In the genomic region with DNA sequence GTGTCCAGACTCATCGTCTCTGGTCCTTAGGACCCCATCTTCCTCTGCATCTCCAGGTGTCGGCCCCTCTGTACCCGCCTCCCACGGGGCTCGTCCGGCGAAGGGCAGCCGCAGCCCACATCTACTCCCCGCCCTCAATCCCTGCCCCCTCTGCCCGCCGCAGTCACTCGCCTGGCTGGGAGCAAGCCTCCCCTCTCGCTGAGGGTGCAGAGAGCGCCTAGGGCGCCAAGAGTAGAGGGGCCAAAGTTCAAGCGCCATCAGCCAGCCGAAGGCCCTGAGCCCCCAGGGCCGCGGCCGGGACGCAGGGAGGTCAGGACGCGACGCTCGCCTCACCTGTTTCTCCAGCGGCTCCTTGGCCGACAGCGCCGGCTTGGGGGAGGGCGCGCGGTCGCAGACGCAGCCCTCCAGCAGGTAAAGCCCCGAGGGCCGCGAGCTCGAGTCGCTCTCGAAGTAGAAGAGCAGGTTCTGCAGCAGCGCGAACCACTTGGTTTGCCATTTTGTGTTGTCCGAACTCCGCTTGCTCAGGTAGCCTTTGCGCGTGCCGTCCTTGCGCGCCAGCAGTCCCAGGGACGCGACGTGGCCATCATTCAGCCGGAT, we compare ENCODE assay signal across 1 cellular context.
TF ChIP-seq lines count a peak whose summit lies in the region.

No MANE protein-coding gene starts in this region.

TF ChIP-seq in WTC11, 78 proteins besides CTCF, POLR2A, EP300 and RAD21 (continued from another document):
- TF ChIP-seq, protein P1, sequence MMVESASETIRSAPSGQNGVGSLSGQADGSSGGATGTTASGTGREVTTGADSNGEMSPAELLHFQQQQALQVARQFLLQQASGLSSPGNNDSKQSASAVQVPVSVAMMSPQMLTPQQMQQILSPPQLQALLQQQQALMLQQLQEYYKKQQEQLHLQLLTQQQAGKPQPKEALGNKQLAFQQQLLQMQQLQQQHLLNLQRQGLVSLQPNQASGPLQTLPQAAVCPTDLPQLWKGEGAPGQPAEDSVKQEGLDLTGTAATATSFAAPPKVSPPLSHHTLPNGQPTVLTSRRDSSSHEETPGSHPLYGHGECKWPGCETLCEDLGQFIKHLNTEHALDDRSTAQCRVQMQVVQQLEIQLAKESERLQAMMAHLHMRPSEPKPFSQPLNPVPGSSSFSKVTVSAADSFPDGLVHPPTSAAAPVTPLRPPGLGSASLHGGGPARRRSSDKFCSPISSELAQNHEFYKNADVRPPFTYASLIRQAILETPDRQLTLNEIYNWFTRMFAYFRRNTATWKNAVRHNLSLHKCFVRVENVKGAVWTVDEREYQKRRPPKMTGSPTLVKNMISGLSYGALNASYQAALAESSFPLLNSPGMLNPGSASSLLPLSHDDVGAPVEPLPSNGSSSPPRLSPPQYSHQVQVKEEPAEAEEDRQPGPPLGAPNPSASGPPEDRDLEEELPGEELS (CRISPR knock-in tag; IDR thresholded peaks at IDR 0.05), result no peak
- TF ChIP-seq GRHL2 (CRISPR knock-in tag; IDR thresholded peaks at IDR 0.05; ENCODE audit: insufficient replicate concordance, severe bottlenecking), result no peak
- TF ChIP-seq, protein P2, sequence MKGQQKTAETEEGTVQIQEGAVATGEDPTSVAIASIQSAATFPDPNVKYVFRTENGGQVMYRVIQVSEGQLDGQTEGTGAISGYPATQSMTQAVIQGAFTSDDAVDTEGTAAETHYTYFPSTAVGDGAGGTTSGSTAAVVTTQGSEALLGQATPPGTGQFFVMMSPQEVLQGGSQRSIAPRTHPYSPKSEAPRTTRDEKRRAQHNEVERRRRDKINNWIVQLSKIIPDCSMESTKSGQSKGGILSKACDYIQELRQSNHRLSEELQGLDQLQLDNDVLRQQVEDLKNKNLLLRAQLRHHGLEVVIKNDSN (CRISPR knock-in tag; IDR thresholded peaks at IDR 0.05), result 0 out of 2 replicates have a peak, but pooled peaks have one; percentile 25
- TF ChIP-seq PRRX2 (CRISPR knock-in tag; IDR thresholded peaks at IDR 0.05), result no peak
- TF ChIP-seq, protein P3, sequence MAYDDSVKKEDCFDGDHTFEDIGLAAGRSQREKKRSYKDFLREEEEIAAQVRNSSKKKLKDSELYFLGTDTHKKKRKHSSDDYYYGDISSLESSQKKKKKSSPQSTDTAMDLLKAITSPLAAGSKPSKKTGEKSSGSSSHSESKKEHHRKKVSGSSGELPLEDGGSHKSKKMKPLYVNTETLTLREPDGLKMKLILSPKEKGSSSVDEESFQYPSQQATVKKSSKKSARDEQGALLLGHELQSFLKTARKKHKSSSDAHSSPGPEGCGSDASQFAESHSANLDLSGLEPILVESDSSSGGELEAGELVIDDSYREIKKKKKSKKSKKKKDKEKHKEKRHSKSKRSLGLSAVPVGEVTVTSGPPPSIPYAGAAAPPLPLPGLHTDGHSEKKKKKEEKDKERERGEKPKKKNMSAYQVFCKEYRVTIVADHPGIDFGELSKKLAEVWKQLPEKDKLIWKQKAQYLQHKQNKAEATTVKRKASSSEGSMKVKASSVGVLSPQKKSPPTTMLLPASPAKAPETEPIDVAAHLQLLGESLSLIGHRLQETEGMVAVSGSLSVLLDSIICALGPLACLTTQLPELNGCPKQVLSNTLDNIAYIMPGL (CRISPR knock-in tag; IDR thresholded peaks at IDR 0.05), result no peak
- TF ChIP-seq NFATC4 (CRISPR knock-in tag; IDR thresholded peaks at IDR 0.05), result no peak
- 0 out of 2 replicates have a peak, but pooled peaks have one; percentile 54 for TF ChIP-seq MYBL2 (CRISPR knock-in tag; IDR thresholded peaks at IDR 0.05)
- TF ChIP-seq, protein P4, sequence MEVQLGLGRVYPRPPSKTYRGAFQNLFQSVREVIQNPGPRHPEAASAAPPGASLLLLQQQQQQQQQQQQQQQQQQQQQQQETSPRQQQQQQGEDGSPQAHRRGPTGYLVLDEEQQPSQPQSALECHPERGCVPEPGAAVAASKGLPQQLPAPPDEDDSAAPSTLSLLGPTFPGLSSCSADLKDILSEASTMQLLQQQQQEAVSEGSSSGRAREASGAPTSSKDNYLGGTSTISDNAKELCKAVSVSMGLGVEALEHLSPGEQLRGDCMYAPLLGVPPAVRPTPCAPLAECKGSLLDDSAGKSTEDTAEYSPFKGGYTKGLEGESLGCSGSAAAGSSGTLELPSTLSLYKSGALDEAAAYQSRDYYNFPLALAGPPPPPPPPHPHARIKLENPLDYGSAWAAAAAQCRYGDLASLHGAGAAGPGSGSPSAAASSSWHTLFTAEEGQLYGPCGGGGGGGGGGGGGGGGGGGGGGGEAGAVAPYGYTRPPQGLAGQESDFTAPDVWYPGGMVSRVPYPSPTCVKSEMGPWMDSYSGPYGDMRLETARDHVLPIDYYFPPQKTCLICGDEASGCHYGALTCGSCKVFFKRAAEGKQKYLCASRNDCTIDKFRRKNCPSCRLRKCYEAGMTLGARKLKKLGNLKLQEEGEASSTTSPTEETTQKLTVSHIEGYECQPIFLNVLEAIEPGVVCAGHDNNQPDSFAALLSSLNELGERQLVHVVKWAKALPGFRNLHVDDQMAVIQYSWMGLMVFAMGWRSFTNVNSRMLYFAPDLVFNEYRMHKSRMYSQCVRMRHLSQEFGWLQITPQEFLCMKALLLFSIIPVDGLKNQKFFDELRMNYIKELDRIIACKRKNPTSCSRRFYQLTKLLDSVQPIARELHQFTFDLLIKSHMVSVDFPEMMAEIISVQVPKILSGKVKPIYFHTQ (CRISPR knock-in tag; IDR thresholded peaks at IDR 0.05), result no peak
- TF ChIP-seq, protein P5, sequence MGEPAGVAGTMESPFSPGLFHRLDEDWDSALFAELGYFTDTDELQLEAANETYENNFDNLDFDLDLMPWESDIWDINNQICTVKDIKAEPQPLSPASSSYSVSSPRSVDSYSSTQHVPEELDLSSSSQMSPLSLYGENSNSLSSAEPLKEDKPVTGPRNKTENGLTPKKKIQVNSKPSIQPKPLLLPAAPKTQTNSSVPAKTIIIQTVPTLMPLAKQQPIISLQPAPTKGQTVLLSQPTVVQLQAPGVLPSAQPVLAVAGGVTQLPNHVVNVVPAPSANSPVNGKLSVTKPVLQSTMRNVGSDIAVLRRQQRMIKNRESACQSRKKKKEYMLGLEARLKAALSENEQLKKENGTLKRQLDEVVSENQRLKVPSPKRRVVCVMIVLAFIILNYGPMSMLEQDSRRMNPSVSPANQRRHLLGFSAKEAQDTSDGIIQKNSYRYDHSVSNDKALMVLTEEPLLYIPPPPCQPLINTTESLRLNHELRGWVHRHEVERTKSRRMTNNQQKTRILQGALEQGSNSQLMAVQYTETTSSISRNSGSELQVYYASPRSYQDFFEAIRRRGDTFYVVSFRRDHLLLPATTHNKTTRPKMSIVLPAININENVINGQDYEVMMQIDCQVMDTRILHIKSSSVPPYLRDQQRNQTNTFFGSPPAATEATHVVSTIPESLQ (CRISPR knock-in tag; IDR thresholded peaks at IDR 0.05), result no peak
- no peak for TF ChIP-seq ZNF121 (CRISPR knock-in tag; IDR thresholded peaks at IDR 0.05)
- TF ChIP-seq RELA (CRISPR knock-in tag; IDR thresholded peaks at IDR 0.05; ENCODE audit: borderline replicate concordance), result no peak
- TF ChIP-seq, protein P6, sequence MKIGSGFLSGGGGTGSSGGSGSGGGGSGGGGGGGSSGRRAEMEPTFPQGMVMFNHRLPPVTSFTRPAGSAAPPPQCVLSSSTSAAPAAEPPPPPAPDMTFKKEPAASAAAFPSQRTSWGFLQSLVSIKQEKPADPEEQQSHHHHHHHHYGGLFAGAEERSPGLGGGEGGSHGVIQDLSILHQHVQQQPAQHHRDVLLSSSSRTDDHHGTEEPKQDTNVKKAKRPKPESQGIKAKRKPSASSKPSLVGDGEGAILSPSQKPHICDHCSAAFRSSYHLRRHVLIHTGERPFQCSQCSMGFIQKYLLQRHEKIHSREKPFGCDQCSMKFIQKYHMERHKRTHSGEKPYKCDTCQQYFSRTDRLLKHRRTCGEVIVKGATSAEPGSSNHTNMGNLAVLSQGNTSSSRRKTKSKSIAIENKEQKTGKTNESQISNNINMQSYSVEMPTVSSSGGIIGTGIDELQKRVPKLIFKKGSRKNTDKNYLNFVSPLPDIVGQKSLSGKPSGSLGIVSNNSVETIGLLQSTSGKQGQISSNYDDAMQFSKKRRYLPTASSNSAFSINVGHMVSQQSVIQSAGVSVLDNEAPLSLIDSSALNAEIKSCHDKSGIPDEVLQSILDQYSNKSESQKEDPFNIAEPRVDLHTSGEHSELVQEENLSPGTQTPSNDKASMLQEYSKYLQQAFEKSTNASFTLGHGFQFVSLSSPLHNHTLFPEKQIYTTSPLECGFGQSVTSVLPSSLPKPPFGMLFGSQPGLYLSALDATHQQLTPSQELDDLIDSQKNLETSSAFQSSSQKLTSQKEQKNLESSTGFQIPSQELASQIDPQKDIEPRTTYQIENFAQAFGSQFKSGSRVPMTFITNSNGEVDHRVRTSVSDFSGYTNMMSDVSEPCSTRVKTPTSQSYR (CRISPR knock-in tag; IDR thresholded peaks at IDR 0.05), result 0 out of 2 replicates have a peak, but pooled peaks have one; percentile 25
- TF ChIP-seq TEAD4 (CRISPR knock-in tag; IDR thresholded peaks at IDR 0.05), result no peak
